Comparison of ENCODE assay signal across 1 cellular context in the genomic region with DNA sequence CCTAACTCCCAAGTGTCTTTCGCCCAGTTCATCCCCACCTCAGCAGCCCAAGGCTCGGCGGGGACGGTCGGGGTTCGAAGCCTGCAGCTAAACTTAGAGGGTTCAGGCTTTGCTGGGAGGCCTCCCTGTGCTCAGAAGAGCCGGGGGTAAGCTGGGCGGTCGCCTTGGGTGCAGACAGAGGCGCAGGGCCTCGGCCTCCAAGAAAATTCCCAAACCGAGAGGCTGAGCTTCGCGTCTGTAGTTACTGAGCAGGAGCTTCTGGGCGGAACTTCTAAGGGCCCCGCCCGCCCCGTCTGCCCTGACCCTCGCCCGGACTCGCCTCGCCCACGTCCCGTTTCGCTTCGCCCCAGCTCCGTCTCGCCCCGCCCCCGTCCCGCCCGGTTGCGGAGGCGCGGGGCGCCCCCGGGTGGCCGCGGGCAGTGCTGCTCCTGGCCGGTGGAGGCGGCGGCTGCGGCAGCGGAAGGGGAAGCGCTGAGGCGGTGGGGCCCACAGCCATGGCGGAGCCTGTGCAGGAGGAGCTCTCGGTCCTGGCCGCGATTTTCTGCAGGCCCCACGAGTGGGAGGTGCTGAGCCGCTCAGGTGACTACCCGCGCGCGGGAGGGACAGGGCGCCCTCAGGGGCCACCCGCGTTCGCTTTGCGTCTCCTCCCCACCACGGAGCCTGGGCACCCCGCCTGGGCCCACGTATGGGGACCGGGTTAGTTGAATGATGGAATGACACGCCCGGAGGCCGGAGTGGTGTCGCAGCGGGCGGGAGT.
TF ChIP-seq lines count a peak whose summit lies in the region.

A gene with protein sequence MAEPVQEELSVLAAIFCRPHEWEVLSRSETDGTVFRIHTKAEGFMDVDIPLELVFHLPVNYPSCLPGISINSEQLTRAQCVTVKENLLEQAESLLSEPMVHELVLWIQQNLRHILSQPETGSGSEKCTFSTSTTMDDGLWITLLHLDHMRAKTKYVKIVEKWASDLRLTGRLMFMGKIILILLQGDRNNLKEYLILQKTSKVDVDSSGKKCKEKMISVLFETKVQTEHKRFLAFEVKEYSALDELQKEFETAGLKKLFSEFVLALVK (plus strand): TSS at position 474 of the 757 bp plus-strand sequence. CDS start 21 bp downstream, at position 495.

TF ChIP-seq in K562, 482 proteins besides CTCF, POLR2A, EP300 and RAD21 (continued from another document and continues in another):
- TF ChIP-seq, protein P1, sequence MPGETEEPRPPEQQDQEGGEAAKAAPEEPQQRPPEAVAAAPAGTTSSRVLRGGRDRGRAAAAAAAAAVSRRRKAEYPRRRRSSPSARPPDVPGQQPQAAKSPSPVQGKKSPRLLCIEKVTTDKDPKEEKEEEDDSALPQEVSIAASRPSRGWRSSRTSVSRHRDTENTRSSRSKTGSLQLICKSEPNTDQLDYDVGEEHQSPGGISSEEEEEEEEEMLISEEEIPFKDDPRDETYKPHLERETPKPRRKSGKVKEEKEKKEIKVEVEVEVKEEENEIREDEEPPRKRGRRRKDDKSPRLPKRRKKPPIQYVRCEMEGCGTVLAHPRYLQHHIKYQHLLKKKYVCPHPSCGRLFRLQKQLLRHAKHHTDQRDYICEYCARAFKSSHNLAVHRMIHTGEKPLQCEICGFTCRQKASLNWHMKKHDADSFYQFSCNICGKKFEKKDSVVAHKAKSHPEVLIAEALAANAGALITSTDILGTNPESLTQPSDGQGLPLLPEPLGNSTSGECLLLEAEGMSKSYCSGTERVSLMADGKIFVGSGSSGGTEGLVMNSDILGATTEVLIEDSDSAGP (CRISPR knock-in tag; IDR thresholded peaks at IDR 0.05): no peak
- TF ChIP-seq, protein P2, sequence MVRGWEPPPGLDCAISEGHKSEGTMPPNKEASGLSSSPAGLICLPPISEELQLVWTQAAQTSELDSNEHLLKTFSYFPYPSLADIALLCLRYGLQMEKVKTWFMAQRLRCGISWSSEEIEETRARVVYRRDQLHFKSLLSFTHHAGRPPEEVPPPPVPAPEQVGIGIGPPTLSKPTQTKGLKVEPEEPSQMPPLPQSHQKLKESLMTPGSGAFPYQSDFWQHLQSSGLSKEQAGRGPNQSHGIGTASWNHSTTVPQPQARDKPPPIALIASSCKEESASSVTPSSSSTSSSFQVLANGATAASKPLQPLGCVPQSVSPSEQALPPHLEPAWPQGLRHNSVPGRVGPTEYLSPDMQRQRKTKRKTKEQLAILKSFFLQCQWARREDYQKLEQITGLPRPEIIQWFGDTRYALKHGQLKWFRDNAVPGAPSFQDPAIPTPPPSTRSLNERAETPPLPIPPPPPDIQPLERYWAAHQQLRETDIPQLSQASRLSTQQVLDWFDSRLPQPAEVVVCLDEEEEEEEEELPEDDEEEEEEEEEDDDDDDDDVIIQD (CRISPR knock-in tag; IDR thresholded peaks at IDR 0.05): peak; percentile 63; the same call in 1 of the 2 replicates
- TF ChIP-seq RB1 (IDR thresholded peaks at IDR 0.05; ENCODE audit: low read depth) (peak; percentile 96), GTF2F1 (IDR thresholded peaks at IDR 0.05; ENCODE audit: low read depth, low read length) (no peak), NFYB (IDR thresholded peaks at IDR 0.05; ENCODE audit: extremely low read depth, insufficient read length) (no peak), POLR2AphosphoS5 (IDR thresholded peaks at IDR 0.05; ENCODE audit: control insufficient read depth, insufficient read depth, low read depth, low read length) (peak; percentile 76), FOXP1 (CRISPR knock-in tag; IDR thresholded peaks at IDR 0.05) (peak; percentile 98), ZBTB7A (IDR thresholded peaks at IDR 0.05; ENCODE audit: borderline replicate concordance, control insufficient read depth, low read depth, low read length) (peak; percentile 43; the same call in 1 of the 2 replicates), FUS (optimal IDR thresholded peaks at IDR 0.05; ENCODE audit: low read depth, low read length) (peak; percentile 85), ZNF175 (CRISPR knock-in tag; IDR thresholded peaks at IDR 0.05; ENCODE audit: low read depth) (no peak), ZBTB17 (CRISPR knock-in tag; IDR thresholded peaks at IDR 0.05) (no peak), ILF3 (IDR thresholded peaks at IDR 0.05; ENCODE audit: borderline replicate concordance) (0 out of 2 replicates have a peak, but pooled peaks have one; percentile 66), L3MBTL2 (IDR thresholded peaks at IDR 0.05) (peak; percentile 85), HDAC2 (IDR thresholded peaks at IDR 0.05) (peak; percentile 19; the same call in 1 of the 2 replicates), FOXA3 (CRISPR knock-in tag; conservative IDR thresholded peaks at IDR 0.05 in 1 of 2, IDR thresholded peaks at IDR 0.05 in 1 of 2) (peak in 1 of 2 experiments; percentile 80; a peak in 1 of 4 replicates), EP400 (IDR thresholded peaks at IDR 0.05) (peak; percentile 72), BCOR (IDR thresholded peaks at IDR 0.05) (no peak), U2AF1 (optimal IDR thresholded peaks at IDR 0.05; ENCODE audit: low read depth, low read length) (peak; percentile 81), CBX1 (IDR thresholded peaks at IDR 0.05; ENCODE audit: low read depth) (0 out of 2 replicates have a peak, but pooled peaks have one; percentile 65), SOX6 (IDR thresholded peaks at IDR 0.05) (peak; percentile 39; the same call in 1 of the 2 replicates), ZNF282 (CRISPR knock-in tag; IDR thresholded peaks at IDR 0.05) (peak; percentile 88; the same call in 1 of the 2 replicates), PHF20 (IDR thresholded peaks at IDR 0.05; ENCODE audit: partially characterized antibody) (peak; percentile 83), NONO (IDR thresholded peaks at IDR 0.05; ENCODE audit: low read depth in 2 of 2, low read length in 1 of 2) (peak; percentile 63 to 84; a peak in 3 of 4 replicates), ZBTB1 (CRISPR knock-in tag; IDR thresholded peaks at IDR 0.05; ENCODE audit: borderline replicate concordance, low read depth) (peak; percentile 52; the same call in 1 of the 2 replicates), YY1 (IDR thresholded peaks at IDR 0.05; ENCODE audit: borderline replicate concordance in 1 of 3, control insufficient read depth in 1 of 3, extremely low read depth in 1 of 3, insufficient read depth in 3 of 3, insufficient read length in 1 of 3, insufficient replicate concordance in 2 of 3, low read depth in 1 of 3, low read length in 2 of 3) (peak; percentile 60 to 92 (median 83)), FOXM1 (IDR thresholded peaks at IDR 0.05; ENCODE audit: low read depth) (no peak), FOXM1 (CRISPR knock-in tag; IDR thresholded peaks at IDR 0.05; ENCODE audit: low read depth) (0 out of 2 replicates have a peak, but pooled peaks have one; percentile 82), ZBED1 (IDR thresholded peaks at IDR 0.05) (peak; percentile 54; the same call in 1 of the 2 replicates), PHTF2 (CRISPR knock-in tag; IDR thresholded peaks at IDR 0.05) (no peak), PML (IDR thresholded peaks at IDR 0.05; ENCODE audit: low read length) (peak; percentile 39; the same call in 1 of the 2 replicates)
- TF ChIP-seq, protein P3, sequence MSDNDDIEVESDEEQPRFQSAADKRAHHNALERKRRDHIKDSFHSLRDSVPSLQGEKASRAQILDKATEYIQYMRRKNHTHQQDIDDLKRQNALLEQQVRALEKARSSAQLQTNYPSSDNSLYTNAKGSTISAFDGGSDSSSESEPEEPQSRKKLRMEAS (CRISPR knock-in tag; IDR thresholded peaks at IDR 0.05): peak; percentile 97
- TF ChIP-seq, protein P4, sequence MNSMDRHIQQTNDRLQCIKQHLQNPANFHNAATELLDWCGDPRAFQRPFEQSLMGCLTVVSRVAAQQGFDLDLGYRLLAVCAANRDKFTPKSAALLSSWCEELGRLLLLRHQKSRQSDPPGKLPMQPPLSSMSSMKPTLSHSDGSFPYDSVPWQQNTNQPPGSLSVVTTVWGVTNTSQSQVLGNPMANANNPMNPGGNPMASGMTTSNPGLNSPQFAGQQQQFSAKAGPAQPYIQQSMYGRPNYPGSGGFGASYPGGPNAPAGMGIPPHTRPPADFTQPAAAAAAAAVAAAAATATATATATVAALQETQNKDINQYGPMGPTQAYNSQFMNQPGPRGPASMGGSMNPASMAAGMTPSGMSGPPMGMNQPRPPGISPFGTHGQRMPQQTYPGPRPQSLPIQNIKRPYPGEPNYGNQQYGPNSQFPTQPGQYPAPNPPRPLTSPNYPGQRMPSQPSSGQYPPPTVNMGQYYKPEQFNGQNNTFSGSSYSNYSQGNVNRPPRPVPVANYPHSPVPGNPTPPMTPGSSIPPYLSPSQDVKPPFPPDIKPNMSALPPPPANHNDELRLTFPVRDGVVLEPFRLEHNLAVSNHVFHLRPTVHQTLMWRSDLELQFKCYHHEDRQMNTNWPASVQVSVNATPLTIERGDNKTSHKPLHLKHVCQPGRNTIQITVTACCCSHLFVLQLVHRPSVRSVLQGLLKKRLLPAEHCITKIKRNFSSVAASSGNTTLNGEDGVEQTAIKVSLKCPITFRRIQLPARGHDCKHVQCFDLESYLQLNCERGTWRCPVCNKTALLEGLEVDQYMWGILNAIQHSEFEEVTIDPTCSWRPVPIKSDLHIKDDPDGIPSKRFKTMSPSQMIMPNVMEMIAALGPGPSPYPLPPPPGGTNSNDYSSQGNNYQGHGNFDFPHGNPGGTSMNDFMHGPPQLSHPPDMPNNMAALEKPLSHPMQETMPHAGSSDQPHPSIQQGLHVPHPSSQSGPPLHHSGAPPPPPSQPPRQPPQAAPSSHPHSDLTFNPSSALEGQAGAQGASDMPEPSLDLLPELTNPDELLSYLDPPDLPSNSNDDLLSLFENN (IDR thresholded peaks at IDR 0.05; ENCODE audit: low read depth in 2 of 2, low read length in 2 of 2): peak in 1 of 2 experiments; percentile 78; a peak in 2 of 4 replicates
- TF ChIP-seq, protein P5, sequence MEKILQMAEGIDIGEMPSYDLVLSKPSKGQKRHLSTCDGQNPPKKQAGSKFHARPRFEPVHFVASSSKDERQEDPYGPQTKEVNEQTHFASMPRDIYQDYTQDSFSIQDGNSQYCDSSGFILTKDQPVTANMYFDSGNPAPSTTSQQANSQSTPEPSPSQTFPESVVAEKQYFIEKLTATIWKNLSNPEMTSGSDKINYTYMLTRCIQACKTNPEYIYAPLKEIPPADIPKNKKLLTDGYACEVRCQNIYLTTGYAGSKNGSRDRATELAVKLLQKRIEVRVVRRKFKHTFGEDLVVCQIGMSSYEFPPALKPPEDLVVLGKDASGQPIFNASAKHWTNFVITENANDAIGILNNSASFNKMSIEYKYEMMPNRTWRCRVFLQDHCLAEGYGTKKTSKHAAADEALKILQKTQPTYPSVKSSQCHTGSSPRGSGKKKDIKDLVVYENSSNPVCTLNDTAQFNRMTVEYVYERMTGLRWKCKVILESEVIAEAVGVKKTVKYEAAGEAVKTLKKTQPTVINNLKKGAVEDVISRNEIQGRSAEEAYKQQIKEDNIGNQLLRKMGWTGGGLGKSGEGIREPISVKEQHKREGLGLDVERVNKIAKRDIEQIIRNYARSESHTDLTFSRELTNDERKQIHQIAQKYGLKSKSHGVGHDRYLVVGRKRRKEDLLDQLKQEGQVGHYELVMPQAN (IDR thresholded peaks at IDR 0.05; ENCODE audit: borderline replicate concordance): peak; percentile 62; the same call in 1 of the 2 replicates
- TF ChIP-seq, protein P6, sequence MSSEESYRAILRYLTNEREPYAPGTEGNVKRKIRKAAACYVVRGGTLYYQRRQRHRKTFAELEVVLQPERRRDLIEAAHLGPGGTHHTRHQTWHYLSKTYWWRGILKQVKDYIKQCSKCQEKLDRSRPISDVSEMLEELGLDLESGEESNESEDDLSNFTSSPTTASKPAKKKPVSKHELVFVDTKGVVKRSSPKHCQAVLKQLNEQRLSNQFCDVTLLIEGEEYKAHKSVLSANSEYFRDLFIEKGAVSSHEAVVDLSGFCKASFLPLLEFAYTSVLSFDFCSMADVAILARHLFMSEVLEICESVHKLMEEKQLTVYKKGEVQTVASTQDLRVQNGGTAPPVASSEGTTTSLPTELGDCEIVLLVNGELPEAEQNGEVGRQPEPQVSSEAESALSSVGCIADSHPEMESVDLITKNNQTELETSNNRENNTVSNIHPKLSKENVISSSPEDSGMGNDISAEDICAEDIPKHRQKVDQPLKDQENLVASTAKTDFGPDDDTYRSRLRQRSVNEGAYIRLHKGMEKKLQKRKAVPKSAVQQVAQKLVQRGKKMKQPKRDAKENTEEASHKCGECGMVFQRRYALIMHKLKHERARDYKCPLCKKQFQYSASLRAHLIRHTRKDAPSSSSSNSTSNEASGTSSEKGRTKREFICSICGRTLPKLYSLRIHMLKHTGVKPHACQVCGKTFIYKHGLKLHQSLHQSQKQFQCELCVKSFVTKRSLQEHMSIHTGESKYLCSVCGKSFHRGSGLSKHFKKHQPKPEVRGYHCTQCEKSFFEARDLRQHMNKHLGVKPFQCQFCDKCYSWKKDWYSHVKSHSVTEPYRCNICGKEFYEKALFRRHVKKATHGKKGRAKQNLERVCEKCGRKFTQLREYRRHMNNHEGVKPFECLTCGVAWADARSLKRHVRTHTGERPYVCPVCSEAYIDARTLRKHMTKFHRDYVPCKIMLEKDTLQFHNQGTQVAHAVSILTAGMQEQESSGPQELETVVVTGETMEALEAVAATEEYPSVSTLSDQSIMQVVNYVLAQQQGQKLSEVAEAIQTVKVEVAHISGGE (CRISPR knock-in tag; IDR thresholded peaks at IDR 0.05): 0 out of 6 replicates have a peak, but pooled peaks of 2 of the 3 experiments have one; percentile 21 to 45
- TF ChIP-seq, protein P7, sequence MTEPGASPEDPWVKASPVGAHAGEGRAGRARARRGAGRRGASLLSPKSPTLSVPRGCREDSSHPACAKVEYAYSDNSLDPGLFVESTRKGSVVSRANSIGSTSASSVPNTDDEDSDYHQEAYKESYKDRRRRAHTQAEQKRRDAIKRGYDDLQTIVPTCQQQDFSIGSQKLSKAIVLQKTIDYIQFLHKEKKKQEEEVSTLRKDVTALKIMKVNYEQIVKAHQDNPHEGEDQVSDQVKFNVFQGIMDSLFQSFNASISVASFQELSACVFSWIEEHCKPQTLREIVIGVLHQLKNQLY (CRISPR knock-in tag; conservative IDR thresholded peaks at IDR 0.05): 0 out of 4 replicates have a peak, but pooled peaks of 1 of the 2 experiments have one; percentile 31
- TF ChIP-seq, protein P8, sequence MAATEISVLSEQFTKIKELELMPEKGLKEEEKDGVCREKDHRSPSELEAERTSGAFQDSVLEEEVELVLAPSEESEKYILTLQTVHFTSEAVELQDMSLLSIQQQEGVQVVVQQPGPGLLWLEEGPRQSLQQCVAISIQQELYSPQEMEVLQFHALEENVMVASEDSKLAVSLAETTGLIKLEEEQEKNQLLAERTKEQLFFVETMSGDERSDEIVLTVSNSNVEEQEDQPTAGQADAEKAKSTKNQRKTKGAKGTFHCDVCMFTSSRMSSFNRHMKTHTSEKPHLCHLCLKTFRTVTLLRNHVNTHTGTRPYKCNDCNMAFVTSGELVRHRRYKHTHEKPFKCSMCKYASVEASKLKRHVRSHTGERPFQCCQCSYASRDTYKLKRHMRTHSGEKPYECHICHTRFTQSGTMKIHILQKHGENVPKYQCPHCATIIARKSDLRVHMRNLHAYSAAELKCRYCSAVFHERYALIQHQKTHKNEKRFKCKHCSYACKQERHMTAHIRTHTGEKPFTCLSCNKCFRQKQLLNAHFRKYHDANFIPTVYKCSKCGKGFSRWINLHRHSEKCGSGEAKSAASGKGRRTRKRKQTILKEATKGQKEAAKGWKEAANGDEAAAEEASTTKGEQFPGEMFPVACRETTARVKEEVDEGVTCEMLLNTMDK (IDR thresholded peaks at IDR 0.05; ENCODE audit: borderline replicate concordance, insufficient read depth, low read depth, low read length, poor library complexity, severe bottlenecking): peak; percentile 88
